ENCODE assay signal across 5 cellular contexts in the genomic region with DNA sequence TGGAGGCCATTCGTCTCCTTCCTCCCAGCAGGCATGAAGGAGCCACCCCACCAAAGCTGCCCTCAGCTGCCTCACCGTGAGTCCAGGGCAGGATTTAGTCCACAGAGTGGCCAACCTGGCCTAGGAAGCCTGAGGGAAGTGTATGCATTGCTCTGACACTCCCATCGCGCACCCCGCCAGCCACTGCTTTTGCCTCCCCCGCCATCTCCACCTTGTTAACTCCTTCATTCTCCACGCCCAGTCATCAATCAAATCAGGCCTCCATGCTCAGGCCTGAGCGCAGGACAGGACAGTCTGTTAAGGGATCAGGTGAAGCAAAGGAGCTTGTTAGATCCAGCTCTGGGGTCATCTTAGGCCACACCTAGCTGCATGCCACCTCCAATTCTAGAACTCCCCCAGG. TPM values are rescaled to one million over a fixed set of nuclear protein-coding genes. Genes with fewer than 3 reads are reported as not detected.
"Had no signal": no experiment of that assay in that cellular context is flagged by ENCODE, and none has a peak within 500 bp of the region (broad histone marks: within the 10 kb centered on the region; RNA-seq: fewer than 3 reads in every experiment).

No MANE protein-coding gene starts in this region.

RNA-seq across cellular contexts. Expression of a gene that starts 10.4 kb away (rescaled TPM):
- total RNA-seq: HepG2, HT-29, HT1080, IMR-90 had no signal
- polyA plus RNA-seq: HepG2, IgD-negative memory B cell, IMR-90 had no signal

RNA-seq across cellular contexts. Expression of a gene that starts 26.7 kb away (rescaled TPM):
- total RNA-seq: HepG2, HT-29, HT1080, IMR-90 had no signal
- polyA plus RNA-seq: HepG2, IgD-negative memory B cell, IMR-90 had no signal

RNA-seq across cellular contexts. Expression of a gene that starts 48.8 kb away (rescaled TPM):
- total RNA-seq: HepG2, HT-29, HT1080, IMR-90 had no signal
- polyA plus RNA-seq: HepG2, IgD-negative memory B cell, IMR-90 had no signal
